In genomic region chr2:230821261-230821990, GRCh38 we compare ENCODE assay signal across 23 cellular contexts. TPM values are rescaled to one million over a fixed set of nuclear protein-coding genes. Genes with fewer than 3 reads are reported as not detected.
DNase-seq lines count a peak whose midpoint lies in the region; ATAC-seq, FAIRE-seq and TF ChIP-seq lines count a peak whose summit lies in the region.
"Had no signal": no experiment of that assay in that cellular context is flagged by ENCODE, and none has a peak within 500 bp of the region (broad histone marks: within the 10 kb centered on the region; RNA-seq: fewer than 3 reads in every experiment).

No MANE protein-coding gene starts in this region.

- CTCF ChIA-PET in activated naive CD4-positive, alpha-beta T cell treated with anti-CD3 and anti-CD28 coated beads for 36 hours (lab: Charles Lee), result interaction anchor here (0.5 to 3.9 kb wide), 4 partner anchors 29 to 285 kb away, joined by 3 to 18 read pairs (median 4); no protein-coding TSS in a partner anchor
- CTCF ChIA-PET in K562 (lab: Yijun Ruan, JAX; ENCODE audit: low intra/inter-chr PET ratio), result no interaction called here

- no peak for DNase-seq in activated naive CD4-positive, alpha-beta T cell treated with anti-CD3 and anti-CD28 coated beads for 36 hours
- no peak for DNase-seq in activated naive CD4-positive, alpha-beta T cell (lab: John Stamatoyannopoulos, UW)
- peak; percentile 11 for DNase-seq in KBM-7
- no peak for DNase-seq in K562 (ENCODE audit: extremely low read depth in 1 of 4, low spot score in 3 of 4)
- no peak for DNase-seq in progenitor cell of endocrine pancreas (ENCODE audit: low spot score, unreplicated experiment)
- no peak for DNase-seq in NCI-H1417 treated with DMSO at 0.1 percent for 48 hours (lab: John Stamatoyannopoulos, UW)
- DNase-seq: activated CD4-positive, alpha-beta T cell treated with anti-CD3 and anti-CD28 coated beads, Interleukin-2, amount 50 U/mL, for 1 hour; activated T-cell treated with anti-CD3 and anti-CD28 coated beads, Interleukin-2, amount 50 U/mL, for 1 hour; C1 segment of cervical spinal cord; central memory CD4-positive, alpha-beta T cell; mesenchymal stem cell; naive thymus-derived CD8-positive, alpha-beta T cell; NCI-H1048; NCI-H2081; NCI-H526; SHP77; T-helper 1 cell had no signal

- no peaks in the 10 kb centered on the region; a peak in 1 of 5 replicates for H3K4me1 ChIP-seq in K562 (replicated peaks in 1 of 2; ENCODE audit: control insufficient read depth in 2 of 2, insufficient read depth in 2 of 2, low read length in 2 of 2)
- H3K4me1 ChIP-seq: A549 had no signal

- 81% methylated on average over 16 of the region's 18 CpGs for WGBS in K562 (ENCODE audit: insufficient coverage, low coverage, missing lambda C conversion rate)

- TF ChIP-seq CTCF in K562 (IDR thresholded peaks at IDR 0.05 in 2 of 3, conservative IDR thresholded peaks at IDR 0.05 in 1 of 3; ENCODE audit: insufficient read depth in 2 of 3, low read depth in 1 of 3, low read length in 3 of 3) (no peak), progenitor cell of endocrine pancreas (IDR thresholded peaks at IDR 0.05; ENCODE audit: unreplicated experiment) (no peak)

- peaks cover 4% of the 10 kb centered on the region for H3K27me3 Mint-ChIP-seq in activated naive CD4-positive, alpha-beta T cell treated with anti-CD3 and anti-CD28 coated beads for 36 hours (ENCODE audit: low read depth)
- H3K27me3 Mint-ChIP-seq in progenitor cell of endocrine pancreas, result peaks cover 3% of the 10 kb centered on the region

- H3K9me1 ChIP-seq in K562 (ENCODE audit: control insufficient read depth, insufficient read depth, low read length), result no peaks in the 10 kb centered on the region

- no peak for TF ChIP-seq RAD21 in K562 (CRISPR knock-in tag; conservative IDR thresholded peaks at IDR 0.05 in 1 of 2, IDR thresholded peaks at IDR 0.05 in 1 of 2)

- H3K27me3 ChIP-seq in K562 (ENCODE audit: control insufficient read depth in 2 of 2, insufficient read depth in 2 of 2, low read length in 2 of 2), result peaks cover 0 to 4% of the 10 kb centered on the region in 2 experiments; a peak in 1 of 5 replicates

- H3K4me3 ChIP-seq in K562, result no peak overlapping the region
- H3K4me3 ChIP-seq: A549, smooth muscle cell, suprapubic skin had no signal

- H3K9me3 Mint-ChIP-seq in activated naive CD4-positive, alpha-beta T cell treated with anti-CD3 and anti-CD28 coated beads for 36 hours, result no peaks in the 10 kb centered on the region
- H3K9me3 Mint-ChIP-seq in progenitor cell of endocrine pancreas (ENCODE audit: low read depth), result no peaks in the 10 kb centered on the region
- H3K9me3 Mint-ChIP-seq: naive thymus-derived CD8-positive, alpha-beta T cell had no signal

- peaks cover 38% of the 10 kb centered on the region; the same call in 2 of the 3 replicates for H3K36me3 ChIP-seq in K562 (ENCODE audit: control insufficient read depth, insufficient read depth, low read length)

- H3K27ac ChIP-seq in K562 (ENCODE audit: extremely low read depth, low read depth, low read length), result no peak overlapping the region
- H3K27ac ChIP-seq: A549, suprapubic skin had no signal

- ATAC-seq in K562 (peak; percentile 47), GM19463 (IDR thresholded peaks at IDR 0.05; ENCODE audit: unreplicated experiment) (no peak), HG02763 (IDR thresholded peaks at IDR 0.05; ENCODE audit: unreplicated experiment) (no peak)
- ATAC-seq: naive thymus-derived CD8-positive, alpha-beta T cell had no signal

- no peaks in the 10 kb centered on the region for H4K20me1 ChIP-seq in K562 (replicated peaks; ENCODE audit: control insufficient read depth, insufficient read depth, low read length)

- in situ Hi-C loops in KBM-7 (cut with MboI; ENCODE audit: low pct_unique_long_range_greater_than_20kb, low sequenced_read_pairs), result loop anchor here (25.0 kb wide), 1 partner anchor 659 kb away; no protein-coding TSS in a partner anchor
- in situ Hi-C loops in K562 (cut with MboI), result loop anchor here (10.0 to 25.0 kb wide), 2 partner anchors 163 to 809 kb away; no protein-coding TSS in a partner anchor

- H3K4me1 Mint-ChIP-seq in activated naive CD4-positive, alpha-beta T cell treated with anti-CD3 and anti-CD28 coated beads for 36 hours (ENCODE audit: low read depth), result peaks cover 5% of the 10 kb centered on the region
- H3K4me1 Mint-ChIP-seq in progenitor cell of endocrine pancreas (ENCODE audit: low read depth), result peaks cover 6% of the 10 kb centered on the region

- no peak overlapping the region for H3K4me3 Mint-ChIP-seq in activated naive CD4-positive, alpha-beta T cell treated with anti-CD3 and anti-CD28 coated beads for 36 hours
- no peak overlapping the region for H3K4me3 Mint-ChIP-seq in progenitor cell of endocrine pancreas (ENCODE audit: low read depth)
- H3K4me3 Mint-ChIP-seq: naive thymus-derived CD8-positive, alpha-beta T cell had no signal

- no peaks in the 10 kb centered on the region for H3K9me3 ChIP-seq in K562 (replicated peaks; ENCODE audit: control insufficient read depth, insufficient read depth, low read depth, low read length)
- H3K9me3 ChIP-seq: A549, suprapubic skin had no signal

- TF ChIP-seq POLR2A in K562 (conservative IDR thresholded peaks at IDR 0.05), result no peak

- TF ChIP-seq EP300 in K562 (IDR thresholded peaks at IDR 0.05; ENCODE audit: low read length), result no peak

- no peak overlapping the region for H2AFZ ChIP-seq in K562 (ENCODE audit: low read depth, low read length)

- H3K4me2 ChIP-seq in K562 (ENCODE audit: insufficient read depth, low read length), result no peak overlapping the region
- H3K4me2 ChIP-seq: A549, smooth muscle cell had no signal

- no TSS peak for BruUV-seq in K562 (replicated peaks; lab: Mats Ljungman, UMichigan)

- peaks cover 10% of the 10 kb centered on the region for H3K36me3 Mint-ChIP-seq in activated naive CD4-positive, alpha-beta T cell treated with anti-CD3 and anti-CD28 coated beads for 36 hours (ENCODE audit: low read depth)
- peaks cover 6% of the 10 kb centered on the region for H3K36me3 Mint-ChIP-seq in progenitor cell of endocrine pancreas (ENCODE audit: insufficient read depth)

- H3K79me2 ChIP-seq in K562 (ENCODE audit: control insufficient read depth, insufficient read depth, low read length), result no peaks in the 10 kb centered on the region

- FAIRE-seq in K562 (lab: Jason Lieb, UNC), result no peak
- FAIRE-seq: A549, frontal cortex had no signal

- intact Hi-C loops in activated naive CD4-positive, alpha-beta T cell treated with anti-CD3 and anti-CD28 coated beads for 36 hours (cut with micrococcal nuclease), result loop anchor here (5.0 kb wide), 1 partner anchor 631 kb away; no protein-coding TSS in a partner anchor
- intact Hi-C loops in K562 (cut with micrococcal nuclease), result loop anchor here (5.0 kb wide), 1 partner anchor 41 kb away; the partner anchor contains the start of gene ITM2C

- H3K27ac Mint-ChIP-seq in activated naive CD4-positive, alpha-beta T cell treated with anti-CD3 and anti-CD28 coated beads for 36 hours, result peak overlapping the region; percentile 48
- H3K27ac Mint-ChIP-seq in progenitor cell of endocrine pancreas, result peak overlapping the region; percentile 70

- POLR2A ChIA-PET in K562 (lab: Yijun Ruan, JAX), result interaction anchor here (0.6 kb wide), 1 partner anchor 642 kb away, joined by 3 read pairs; no protein-coding TSS in a partner anchor

- H3K9ac ChIP-seq in K562 (ENCODE audit: insufficient read depth in 1 of 2, low read depth in 2 of 2, low read length in 2 of 2), result no peak overlapping the region

TF ChIP-seq in K562, 482 proteins besides CTCF, POLR2A, EP300 and RAD21:
- TF ChIP-seq POLR2B (IDR thresholded peaks at IDR 0.05; ENCODE audit: low read depth, partially characterized antibody), result peak; percentile 43
- no peak for TF ChIP-seq RBM34 (IDR thresholded peaks at IDR 0.05; ENCODE audit: borderline replicate concordance, insufficient read depth, low read length)
- TF ChIP-seq SUPT5H (IDR thresholded peaks at IDR 0.05), result peak; percentile 55

RNA-seq across cellular contexts. Expression of gene ITM2C, which starts 43.3 kb away (rescaled TPM):
- 10 to 100 TPM; 13.0 to 13.6 TPM for total RNA-seq in activated naive CD4-positive, alpha-beta T cell treated with anti-CD3 and anti-CD28 coated beads for 36 hours
- total RNA-seq in K562 (2011; cell fraction: chromatin; rRNA removed; ENCODE audit: low replicate concordance), result 15.7 and 63.4 TPM in 2 replicates
- total RNA-seq in K562 (2011; cell fraction: nucleolus; rRNA removed), result 70.9 and 81.4 TPM in 2 replicates
- total RNA-seq in K562 (2011; cell fraction: nucleoplasm; rRNA removed), result 54.6 and 63.5 TPM in 2 replicates
- total RNA-seq in K562 (2014; rRNA removed), result 21.5 and 30.9 TPM in 2 replicates
- total RNA-seq in K562 (2014; rRNA removed; fragmentation: Illumina TruSeq; extraction: Trizol), result 14.3 and 15.4 TPM in 2 replicates
- 19.7 and 20.8 TPM in 2 replicates for total RNA-seq in K562 (2015; rRNA removed; fragmentation: Illumina TruSeq; extraction: Trizol)
- 24.1 and 26.0 TPM in 2 replicates for total RNA-seq in K562 (2021)
- 58.8 and 64.7 TPM in 2 replicates for polyA plus RNA-seq in K562 (2011; rRNA removed)
- polyA plus RNA-seq in K562 (2011; cell fraction: cytosol; rRNA removed), result 72.2 and 89.1 TPM in 2 replicates
- polyA plus RNA-seq in K562 (2011; cell fraction: nucleus; rRNA removed), result 23.0 and 26.2 TPM in 2 replicates
- 40.7 and 50.5 TPM in 2 replicates for polyA plus RNA-seq in K562 (2012)
- polyA plus RNA-seq in K562 (2014; fragmentation: Illumina TruSeq; extraction: Trizol), result 37.5 and 38.3 TPM in 2 replicates
- 1 to 10 TPM in 1 of 2 experiments, under 1 TPM in 1; 0.49 to 1.4 TPM for polyA plus RNA-seq in K562 (2014; fragmentation: Nextera tagmentation; extraction: Ambion mirVana)
- polyA plus RNA-seq in K562 (2014; rRNA removed), result 27.1 and 37.1 TPM in 2 replicates
- 42.9 and 62.5 TPM in 2 replicates for polyA minus RNA-seq in K562 (2011; rRNA and poly(A)+ RNA removed)
- 29.0 and 39.4 TPM in 2 replicates for polyA minus RNA-seq in K562 (2011; cell fraction: cytosol; rRNA and poly(A)+ RNA removed)
- 3.5 and 4.2 TPM in 2 replicates for polyA minus RNA-seq in K562 (2011; cell fraction: nucleus; rRNA and poly(A)+ RNA removed)
- total RNA-seq in progenitor cell of endocrine pancreas, result 169 and 174 TPM in 2 replicates
